Comparison of ENCODE assay signal across 14 cellular contexts in the genomic region with DNA sequence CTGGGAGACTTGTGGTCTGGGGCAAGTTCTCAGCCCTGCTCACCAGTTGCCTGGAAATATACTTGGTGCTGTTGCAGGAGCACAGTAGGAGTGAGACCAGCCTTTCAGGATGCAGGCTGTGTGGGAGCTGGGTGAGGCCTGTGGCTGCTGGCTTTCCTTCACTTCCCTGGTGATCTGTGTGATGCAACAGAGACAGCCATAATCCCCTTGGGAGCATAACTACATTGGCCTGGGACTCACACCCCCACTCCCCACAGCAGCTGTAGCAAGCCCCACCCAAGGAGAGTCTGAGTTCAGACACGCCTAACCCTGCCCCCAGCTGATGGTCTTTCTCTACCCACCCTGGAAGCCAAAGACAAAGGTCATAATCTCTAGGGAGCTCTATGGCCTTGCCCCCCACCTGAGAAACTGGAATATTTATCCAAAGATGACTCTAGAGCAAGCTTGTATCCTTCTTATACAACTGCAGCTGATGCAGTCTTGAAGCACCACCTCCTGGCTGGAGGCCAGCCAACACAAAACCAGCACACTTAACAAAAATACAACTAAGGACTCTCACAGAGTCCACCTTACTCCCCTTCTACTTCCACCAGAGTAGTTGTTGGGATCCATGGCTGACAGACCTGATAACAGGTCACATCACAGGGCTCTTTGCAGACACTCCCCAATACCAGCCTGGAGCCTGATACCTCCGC.
"Had no signal": no experiment of that assay in that cellular context is flagged by ENCODE, and none has a peak within 500 bp of the region (broad histone marks: within the 10 kb centered on the region; RNA-seq: fewer than 3 reads in every experiment).

No MANE protein-coding gene starts in this region.

- DNase-seq: activated CD4-positive, alpha-beta T cell treated with anti-CD3 and anti-CD28 coated beads, Interleukin-2, amount 50 U/mL, for 4 hours; activated CD4-positive, CD25-positive, alpha-beta regulatory T cell treated with anti-CD3 and anti-CD28 coated beads, Interleukin-2, amount 50 U/mL, for 72 hours; activated effector memory CD4-positive, alpha-beta T cell treated with Interleukin-2 at 50 U/mL for 16 hours; activated T-cell treated with anti-CD3 and anti-CD28 coated beads, Interleukin-2, amount 50 U/mL, for 4 hours; foreskin fibroblast; glutamatergic neuron; left ventricle myocardium inferior; naive thymus-derived CD8-positive, alpha-beta T cell; retina; stimulated activated CD4-positive, alpha-beta T cell treated with anti-CD3 and anti-CD28 coated beads, Interleukin-15, amount 100 ng/mL, for 24 hours; stimulated activated CD4-positive, alpha-beta T cell treated with anti-CD3 and anti-CD28 coated beads, Interleukin-4, amount 100 ng/mL, for 24 hours; stimulated activated naive CD8-positive, alpha-beta T cell treated with anti-CD3 and anti-CD28 coated beads, Interleukin-15, Interleukin-2, amounts not matched to agents 100 U/mL and 50 U/mL, for 24 hours; transverse colon had no signal

- H3K27me3 ChIP-seq: vagina had no signal

- H3K36me3 ChIP-seq: left ventricle myocardium inferior, transverse colon, vagina had no signal

- H3K9me3 ChIP-seq: left ventricle myocardium inferior, transverse colon, vagina had no signal

- H3K4me1 ChIP-seq: left ventricle myocardium inferior, transverse colon, vagina had no signal

- H3K27ac ChIP-seq: left ventricle myocardium inferior, transverse colon, vagina had no signal

- ATAC-seq: activated T-cell treated with anti-CD3 and anti-CD28 coated beads, Interleukin-2, amount 50 U/mL, for 4 hours; naive thymus-derived CD8-positive, alpha-beta T cell; stimulated activated naive CD8-positive, alpha-beta T cell treated with anti-CD3 and anti-CD28 coated beads, Interleukin-15, Interleukin-2, amounts not matched to agents 100 U/mL and 50 U/mL, for 24 hours had no signal

- H3K4me3 ChIP-seq: left ventricle myocardium inferior, transverse colon, vagina had no signal
